1 cellular context compared by ENCODE assay signal in genomic region chr1:6359568-6360496, GRCh38.
A peak's percentile ranks its signal among the peaks of the same experiment; 100 is the strongest.
TF ChIP-seq lines count a peak whose summit lies in the region.

No MANE protein-coding gene starts in this region.

TF ChIP-seq in K562, 482 proteins besides CTCF, POLR2A, EP300 and RAD21 (continued from another document and continues in another):
- TF ChIP-seq ILK (tag; IDR thresholded peaks at IDR 0.05; ENCODE audit: borderline replicate concordance, low read depth) (no peak), ZNF384 (IDR thresholded peaks at IDR 0.05; ENCODE audit: low read depth, low read length) (no peak), USF1 (CRISPR knock-in tag; IDR thresholded peaks at IDR 0.05) (no peak), CTBP1 (IDR thresholded peaks at IDR 0.05; ENCODE audit: borderline replicate concordance) (peak; percentile 70; the same call in 1 of the 2 replicates), PRDM10 (IDR thresholded peaks at IDR 0.05; ENCODE audit: partially characterized antibody) (no peak), ZNF512 (tag; IDR thresholded peaks at IDR 0.05) (no peak), ZNF224 (CRISPR knock-in tag; IDR thresholded peaks at IDR 0.05) (no peak), TFAM (CRISPR knock-in tag; conservative IDR thresholded peaks at IDR 0.05) (no peak), PYGO2 (tag; IDR thresholded peaks at IDR 0.05) (no peak), KLF6 (CRISPR knock-in tag; IDR thresholded peaks at IDR 0.05; ENCODE audit: borderline replicate concordance) (peak; percentile 42; the same call in 1 of the 2 replicates), ZNF282 (CRISPR knock-in tag; IDR thresholded peaks at IDR 0.05) (no peak), MBD1 (CRISPR knock-in tag; IDR thresholded peaks at IDR 0.05) (no peak), ZNF41 (CRISPR knock-in tag; conservative IDR thresholded peaks at IDR 0.05) (peak; percentile 79; the same call in 1 of the 2 replicates), ZNF347 (CRISPR knock-in tag; IDR thresholded peaks at IDR 0.05; ENCODE audit: low read depth) (no peak), SMAD3 (CRISPR knock-in tag; conservative IDR thresholded peaks at IDR 0.05) (no peak), ZNF311 (CRISPR knock-in tag; IDR thresholded peaks at IDR 0.05) (no peak), CBX2 (IDR thresholded peaks at IDR 0.05; ENCODE audit: insufficient read depth, low read length, poor library complexity, severe bottlenecking) (no peak), CHAMP1 (IDR thresholded peaks at IDR 0.05) (no peak), XRCC4 (IDR thresholded peaks at IDR 0.05; ENCODE audit: extremely low read depth, insufficient read depth, insufficient read length) (no peak), FOXP4 (CRISPR knock-in tag; IDR thresholded peaks at IDR 0.05; ENCODE audit: borderline replicate concordance) (no peak), ZBTB34 (CRISPR knock-in tag; IDR thresholded peaks at IDR 0.05) (no peak), ZNF232 (CRISPR knock-in tag; IDR thresholded peaks at IDR 0.05) (no peak), ZNF518B (CRISPR knock-in tag; IDR thresholded peaks at IDR 0.05) (no peak), DDX20 (tag; IDR thresholded peaks at IDR 0.05; ENCODE audit: low read depth) (no peak), SREBF1 (IDR thresholded peaks at IDR 0.05; ENCODE audit: borderline replicate concordance, low read depth, low read length) (no peak), RBM25 (IDR thresholded peaks at IDR 0.05; ENCODE audit: low read depth, low read length, severe bottlenecking) (no peak), NCOR1 (IDR thresholded peaks at IDR 0.05) (no peak), ZBTB33 (CRISPR knock-in tag; IDR thresholded peaks at IDR 0.05) (no peak), TGIF2 (CRISPR knock-in tag; IDR thresholded peaks at IDR 0.05) (no peak), KDM4B (IDR thresholded peaks at IDR 0.05; ENCODE audit: borderline replicate concordance in 2 of 2, low read depth in 1 of 2) (no peak), FOXA3 (CRISPR knock-in tag; conservative IDR thresholded peaks at IDR 0.05 in 1 of 2, IDR thresholded peaks at IDR 0.05 in 1 of 2) (no peak), MBD2 (IDR thresholded peaks at IDR 0.05; ENCODE audit: borderline replicate concordance, low read depth) (no peak), CC2D1A (IDR thresholded peaks at IDR 0.05) (no peak), MNT (conservative IDR thresholded peaks at IDR 0.05) (peak in 1 of 2 experiments; percentile 51; a peak in 1 of 4 replicates), ETV1 (tag; conservative IDR thresholded peaks at IDR 0.05; ENCODE audit: low read depth) (0 out of 2 replicates have a peak, but pooled peaks have one; percentile 18), CGGBP1 (CRISPR knock-in tag; IDR thresholded peaks at IDR 0.05) (no peak), BCOR (IDR thresholded peaks at IDR 0.05) (no peak), NR2C2 (CRISPR knock-in tag; IDR thresholded peaks at IDR 0.05) (no peak), NR2C2 (tag; IDR thresholded peaks at IDR 0.05) (peak; percentile 29; the same call in 1 of the 2 replicates)
